In the genomic region with DNA sequence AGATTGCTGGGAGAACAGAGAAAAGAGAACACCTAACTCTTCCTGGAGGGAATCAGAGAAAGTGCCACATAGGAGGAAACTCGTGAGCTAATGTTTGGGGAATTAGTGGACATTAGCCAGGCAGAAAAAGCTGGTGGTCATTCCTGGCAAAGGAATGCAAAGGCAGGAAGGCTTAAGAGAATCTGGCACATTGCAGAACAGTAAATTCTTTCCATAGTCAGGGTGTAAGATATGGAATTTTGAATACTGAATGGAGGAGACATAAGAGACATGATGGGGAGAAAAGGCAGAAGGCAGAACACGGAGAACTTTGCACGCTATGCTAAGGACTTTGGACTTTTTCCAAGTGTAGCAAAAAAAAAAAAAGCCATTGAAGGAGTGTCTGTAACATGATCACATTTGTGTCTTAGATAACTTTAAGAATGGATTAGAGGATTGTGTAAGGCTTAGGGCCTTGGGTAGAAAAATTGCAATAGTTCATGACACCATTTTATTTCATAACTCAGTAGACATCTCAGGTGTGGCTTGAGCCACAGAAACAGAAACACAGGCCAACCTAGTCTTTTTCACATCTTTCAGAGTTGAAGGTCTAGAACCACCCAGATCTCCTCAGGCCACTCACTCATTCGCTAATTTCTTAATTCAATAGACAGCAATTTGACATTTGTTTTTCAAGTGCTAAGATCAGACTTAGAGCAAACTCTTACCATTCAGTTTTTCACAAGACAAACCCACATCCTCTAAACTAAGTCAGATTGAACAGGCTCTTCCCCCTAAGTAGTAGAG, we compare ENCODE assay signal across 13 cellular contexts. TPM values are rescaled to one million over a fixed set of nuclear protein-coding genes. Genes with fewer than 3 reads are reported as not detected.
DNase-seq lines count a peak whose midpoint lies in the region; ATAC-seq and TF ChIP-seq lines count a peak whose summit lies in the region.
"Had no signal": no experiment of that assay in that cellular context is flagged by ENCODE, and none has a peak within 500 bp of the region (broad histone marks: within the 10 kb centered on the region; RNA-seq: fewer than 3 reads in every experiment).

No MANE protein-coding gene starts in this region.

- H3K9ac ChIP-seq in OCI-LY3 (ENCODE audit: low read length), result no peak overlapping the region

- peaks cover 60% of the 10 kb centered on the region for H3K4me1 ChIP-seq in OCI-LY3 (ENCODE audit: low read length)
- peaks cover 0 to 27% (median 17%) of the 10 kb centered on the region in 4 donors for H3K4me1 ChIP-seq in sigmoid colon
- peaks cover 0 to 18% (median 0%) of the 10 kb centered on the region in 4 donors for H3K4me1 ChIP-seq in tibial nerve

- DNase-seq in DMS53 (lab: John Stamatoyannopoulos, UW) (peak; percentile 29), DMS53 treated with DMSO at 0.1 percent for 48 hours (lab: John Stamatoyannopoulos, UW; ENCODE audit: unreplicated experiment) (no peak), sigmoid colon (no peak), SIG-M5 treated with dmso at 0.1 percent for 504 hours (lab: John Stamatoyannopoulos, UW; ENCODE audit: unreplicated experiment) (no peak), tibial nerve (ENCODE audit: low spot score in 2 of 2) (no peak)
- DNase-seq in stimulated activated CD4-positive, alpha-beta T cell treated with anti-CD3 and anti-CD28 coated beads, Interleukin-15, amount 100 ng/mL, for 24 hours, result no peak
- DNase-seq: 8988T; activated B cell treated with CpG ODN at 0.5 μM for 24 hours; heart right ventricle; NCI-H1048; stimulated activated CD4-positive, alpha-beta T cell treated with anti-CD3 and anti-CD28 coated beads, Interleukin-4, amount 100 ng/mL, for 24 hours had no signal

- H4K20me1 ChIP-seq in OCI-LY3 (ENCODE audit: insufficient read depth, low read length), result no peaks in the 10 kb centered on the region

- H3K27me3 ChIP-seq in OCI-LY3 (ENCODE audit: low read depth, low read length), result peaks cover 15% of the 10 kb centered on the region; the same call in 1 of the 2 replicates
- no peaks in the 10 kb centered on the region for H3K27me3 ChIP-seq in sigmoid colon
- H3K27me3 ChIP-seq in tibial nerve, result no peaks in the 10 kb centered on the region

- H3K27ac ChIP-seq in OCI-LY3 (ENCODE audit: low read length) (no peak overlapping the region), sigmoid colon (peak overlapping the region; percentile 7 to 67 (median 44)), tibial nerve (no peak overlapping the region)

- 35 to 60% methylated on average over 4 of the region's 4 CpGs for WGBS in sigmoid colon, 2 donors
- 41 to 42% methylated on average over 4 of the region's 4 CpGs for WGBS in tibial nerve, 2 donors

- TF ChIP-seq POLR2A in sigmoid colon (IDR thresholded peaks at IDR 0.05) (no peak), tibial nerve (IDR thresholded peaks at IDR 0.05) (no peak)

- TF ChIP-seq EP300 in sigmoid colon (IDR thresholded peaks at IDR 0.05) (no peak), tibial nerve (IDR thresholded peaks at IDR 0.05) (peak in 1 of 2 donors; percentile 39)

- H3K9me3 ChIP-seq in OCI-LY3 (ENCODE audit: insufficient read depth, low read length) (no peaks in the 10 kb centered on the region), sigmoid colon (no peaks in the 10 kb centered on the region), tibial nerve (no peaks in the 10 kb centered on the region)
- H3K9me3 ChIP-seq: heart right ventricle had no signal

- H3K4me2 ChIP-seq in OCI-LY3 (ENCODE audit: low read length), result peak overlapping the region; percentile 30; the same call in 1 of the 2 replicates

- H3K4me3 ChIP-seq in OCI-LY3 (ENCODE audit: low read length) (no peak overlapping the region), sigmoid colon (no peak overlapping the region), tibial nerve (no peak overlapping the region)
- H3K4me3 ChIP-seq: heart right ventricle had no signal

- ATAC-seq in esophagus mucosa, result peak; percentile 83

- H2AFZ ChIP-seq in OCI-LY3 (ENCODE audit: low read depth, low read length), result no peak overlapping the region

- H3K79me2 ChIP-seq in OCI-LY3 (ENCODE audit: low read length), result no peaks in the 10 kb centered on the region

- intact Hi-C loops in sigmoid colon (cut with DNase I), result no loop called here

- no peak for TF ChIP-seq CTCF in OCI-LY3 (IDR thresholded peaks at IDR 0.05; ENCODE audit: low read depth, low read length)
- TF ChIP-seq CTCF in sigmoid colon (IDR thresholded peaks at IDR 0.05), result no peak
- TF ChIP-seq CTCF in tibial nerve (IDR thresholded peaks at IDR 0.05), result no peak

- no peaks in the 10 kb centered on the region for H3K36me3 ChIP-seq in OCI-LY3 (replicated peaks; ENCODE audit: low read depth, low read length)
- no peaks in the 10 kb centered on the region for H3K36me3 ChIP-seq in sigmoid colon
- no peaks in the 10 kb centered on the region for H3K36me3 ChIP-seq in tibial nerve
- H3K36me3 ChIP-seq: heart right ventricle had no signal

RNA-seq across cellular contexts. Expression of a gene that starts 31.2 kb away (rescaled TPM):
- total RNA-seq in esophagus mucosa (13.2 TPM), sigmoid colon (100 to 1,000 TPM in 1 of 4 donors, 10 to 100 TPM in 3; 18.8 to 201 (median 43.8) TPM), tibial nerve (100 to 1,000 TPM in 1 of 4 donors, 10 to 100 TPM in 3; 19.4 to 129 (median 31.1) TPM)
- 10 to 100 TPM in 2 of 3 donors, 1 to 10 TPM in 1; 1.8 to 30.0 (median 12.1) TPM for polyA plus RNA-seq in sigmoid colon
- total RNA-seq: activated B cell treated with CpG ODN at 0.5 μM for 24 hours had no signal

Comparison
In these comparisons a context has a peak if more than half of its experiments do, and no peak if none do; other contexts are left out.
1. H3K27ac ChIP-seq: peak in sigmoid colon (4 of 4); none in OCI-LY3 (single experiment) and tibial nerve (0 of 4).